Comparison of ENCODE assay signal across 1 cellular context in genomic region chr20:50029697-50030428, GRCh38.
A peak's percentile ranks its signal among the peaks of the same experiment; 100 is the strongest.
TF ChIP-seq lines count a peak whose summit lies in the region.

No MANE protein-coding gene starts in this region.

TF ChIP-seq in liver, 16 proteins besides CTCF, POLR2A, EP300 and RAD21 (continued from another document):
- no peak for TF ChIP-seq REST (IDR thresholded peaks at IDR 0.05)
- no peak for TF ChIP-seq ZBTB33 (IDR thresholded peaks at IDR 0.05)
- TF ChIP-seq, protein P1, sequence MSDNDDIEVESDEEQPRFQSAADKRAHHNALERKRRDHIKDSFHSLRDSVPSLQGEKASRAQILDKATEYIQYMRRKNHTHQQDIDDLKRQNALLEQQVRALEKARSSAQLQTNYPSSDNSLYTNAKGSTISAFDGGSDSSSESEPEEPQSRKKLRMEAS (IDR thresholded peaks at IDR 0.05) = no peak
- TF ChIP-seq FOXA1 (IDR thresholded peaks at IDR 0.05) = peak; percentile 15
- TF ChIP-seq HNF4A (conservative IDR thresholded peaks at IDR 0.05) = peak; percentile 74 to 76
- TF ChIP-seq HNF4G (IDR thresholded peaks at IDR 0.05) = peak; percentile 45
